Comparison of ENCODE assay signal across 9 cellular contexts in the genomic region with DNA sequence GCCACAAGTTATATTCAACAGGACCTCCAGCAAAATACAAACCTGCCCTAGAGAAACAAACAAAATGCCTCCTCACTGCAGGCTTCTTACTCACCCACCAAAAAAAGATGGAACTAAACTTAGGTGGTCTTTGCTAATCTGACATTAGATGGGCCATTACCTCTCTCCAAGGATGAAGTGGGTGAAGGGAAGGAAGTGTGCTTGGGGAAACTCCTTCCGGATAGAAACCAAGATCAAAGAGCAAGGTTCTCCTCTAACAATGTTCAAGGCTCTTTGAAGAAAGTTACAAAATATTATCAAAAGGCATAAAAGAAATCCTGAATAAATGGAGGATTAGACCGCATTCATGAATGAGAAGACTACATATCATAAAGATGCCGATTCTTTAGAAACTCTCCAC.
"Had no signal": no experiment of that assay in that cellular context is flagged by ENCODE, and none has a peak within 500 bp of the region (broad histone marks: within the 10 kb centered on the region; RNA-seq: fewer than 3 reads in every experiment).

No MANE protein-coding gene starts in this region.

- DNase-seq: GOT3, H7, HFFc6, KG1 had no signal

- H3K9me3 Mint-ChIP-seq: HFFc6, IgD-negative memory B cell had no signal

- H3K4me1 ChIP-seq: HAP-1 had no signal

- H3K27me3 Mint-ChIP-seq: IgD-negative memory B cell had no signal

- H3K4me3 ChIP-seq: HAP-1 had no signal

- H3K27ac ChIP-seq: HL-60 had no signal

- H3K4me3 Mint-ChIP-seq: HFFc6, IgD-negative memory B cell had no signal

- H3K27ac Mint-ChIP-seq: HFFc6, IgD-negative memory B cell had no signal

- FAIRE-seq: HepG2 had no signal

- ATAC-seq: HCT116, HepG2 had no signal

- H3K9me3 ChIP-seq: HAP-1 had no signal

- H3K36me3 ChIP-seq: HAP-1 had no signal
